Comparison of ENCODE assay signal across 8 cellular contexts in the genomic region with DNA sequence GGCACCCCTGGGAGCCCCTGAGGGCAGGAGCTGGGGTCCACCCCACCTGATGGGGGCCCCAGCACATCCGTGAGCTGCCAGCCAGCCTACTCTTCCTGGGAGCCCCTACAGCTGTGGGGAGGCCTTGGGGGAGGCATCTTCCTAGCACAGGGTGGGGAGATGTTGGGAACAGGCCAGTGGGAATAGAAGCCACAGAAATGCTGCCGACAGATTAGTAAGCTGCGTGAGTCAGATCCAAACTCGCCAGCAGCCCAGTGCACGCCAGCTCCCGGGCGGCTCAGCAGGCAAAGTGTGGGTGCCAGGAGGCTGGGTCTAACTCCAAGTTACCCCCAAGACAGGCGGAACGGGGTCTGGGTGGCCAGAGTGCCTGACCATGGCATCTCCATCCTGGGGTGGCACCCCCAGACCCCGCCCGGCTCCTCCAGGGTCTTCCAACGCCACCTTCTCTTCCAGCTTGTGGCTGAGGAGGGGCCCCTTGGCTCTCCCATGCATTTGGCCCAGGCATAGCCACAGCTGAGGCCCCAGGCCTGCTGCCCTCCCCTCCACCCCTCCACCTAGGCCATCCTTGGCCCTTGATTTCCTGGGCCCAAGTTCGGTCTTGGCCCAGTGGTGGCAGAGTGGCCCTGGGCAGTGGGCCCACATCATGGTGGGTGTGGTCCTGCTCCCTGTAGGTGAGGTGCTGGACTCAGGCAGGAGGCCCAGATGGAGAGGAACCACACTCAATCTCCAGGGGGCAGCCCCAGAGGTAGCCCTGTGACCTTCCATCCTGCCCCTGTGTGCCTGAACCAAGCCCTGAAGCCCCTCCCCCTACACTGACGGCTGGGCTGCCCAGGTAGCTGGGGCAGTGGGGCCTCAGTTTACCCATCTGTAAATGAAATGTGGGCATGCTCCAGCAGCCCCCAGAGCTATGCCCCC. TPM values are rescaled to one million over a fixed set of nuclear protein-coding genes. Genes with fewer than 3 reads are reported as not detected.
DNase-seq lines count a peak whose midpoint lies in the region; ATAC-seq and TF ChIP-seq lines count a peak whose summit lies in the region.

No MANE protein-coding gene starts in this region.

- H3K4me3 ChIP-seq in AG04449 (ENCODE audit: low read depth, low read length) (no peak overlapping the region), mucosa of descending colon (no peak overlapping the region)

- H3K27me3 Mint-ChIP-seq in chondrocyte (ENCODE audit: low read depth) = no peaks in the 10 kb centered on the region
- H3K27me3 Mint-ChIP-seq in effector memory CD8-positive, alpha-beta T cell = peaks cover 8 to 32% of the 10 kb centered on the region in 2 donors

- no peak overlapping the region for H3K4me3 Mint-ChIP-seq in chondrocyte (ENCODE audit: unreplicated experiment)
- no peak overlapping the region for H3K4me3 Mint-ChIP-seq in effector memory CD8-positive, alpha-beta T cell

- POLR2A ChIA-PET in AG04449 (lab: Yijun Ruan, JAX) = interaction anchor here (0.7 kb wide), 1 partner anchor 10 kb away, joined by 3 read pairs; no protein-coding TSS in a partner anchor

- intact Hi-C loops in mucosa of descending colon (cut with DNase I, micrococcal nuclease) = no loop called here

- H3K36me3 Mint-ChIP-seq in chondrocyte (ENCODE audit: low read depth) = no peaks in the 10 kb centered on the region
- no peaks in the 10 kb centered on the region for H3K36me3 Mint-ChIP-seq in effector memory CD8-positive, alpha-beta T cell (ENCODE audit: insufficient read depth)

- TF ChIP-seq CTCF in AG04449 (IDR thresholded peaks at IDR 0.05; ENCODE audit: insufficient read depth, low read length, missing control alignments) (no peak), chondrocyte (IDR thresholded peaks at IDR 0.05) (no peak), mucosa of descending colon (IDR thresholded peaks at IDR 0.05) (no peak), GM13976 (IDR thresholded peaks at IDR 0.05; ENCODE audit: borderline replicate concordance, control extremely low read depth, extremely low read depth, insufficient read depth, missing control alignments) (no peak)

- peak; percentile 86 for DNase-seq in AG04449 (ENCODE audit: low read depth, low spot score)
- DNase-seq in chondrocyte (ENCODE audit: low spot score) = peak; percentile 84
- peak; percentile 34 to 72 (median 34) for DNase-seq in mucosa of descending colon
- no peak for DNase-seq in GM13976 (ENCODE audit: low spot score)
- DNase-seq in stimulated activated CD4-positive, alpha-beta T cell treated with anti-CD3 and anti-CD28 coated beads, Interleukin-2, amount 100 ng/mL, for 24 hours = no peak
- DNase-seq in effector memory CD8-positive, alpha-beta T cell = no peak

- no peaks in the 10 kb centered on the region for H3K9me3 ChIP-seq in mucosa of descending colon

- no peaks in the 10 kb centered on the region for H3K36me3 ChIP-seq in mucosa of descending colon (ENCODE audit: low read depth)

- in situ Hi-C loops in GM13976 (cut with MboI; ENCODE audit: low sequenced_read_pairs, unreplicated experiment) = no loop called here

- peaks cover 8% of the 10 kb centered on the region for H3K4me1 Mint-ChIP-seq in chondrocyte (ENCODE audit: low read depth)
- H3K4me1 Mint-ChIP-seq in effector memory CD8-positive, alpha-beta T cell (ENCODE audit: low read depth in 2 of 2) = no peaks in the 10 kb centered on the region

- no peak for TF ChIP-seq RAD21 in Ishikawa (IDR thresholded peaks at IDR 0.05; ENCODE audit: low read depth)

- ATAC-seq in mucosa of descending colon = peak; percentile 50
- ATAC-seq in HG03108 (IDR thresholded peaks at IDR 0.05; ENCODE audit: unreplicated experiment) = no peak
- ATAC-seq in effector memory CD8-positive, alpha-beta T cell (replicated peaks) = no peak

- CTCF ChIA-PET in AG04449 (lab: Yijun Ruan, JAX) = interaction anchor here (1.1 to 3.5 kb wide), 3 partner anchors 9 to 156 kb away, joined by 3 to 21 read pairs (median 8); no protein-coding TSS in a partner anchor

- no peaks in the 10 kb centered on the region for H3K9me3 Mint-ChIP-seq in chondrocyte (ENCODE audit: low read depth)
- no peaks in the 10 kb centered on the region for H3K9me3 Mint-ChIP-seq in effector memory CD8-positive, alpha-beta T cell

- H3K4me1 ChIP-seq in mucosa of descending colon (ENCODE audit: low read depth) = no peaks in the 10 kb centered on the region

- H3K27ac Mint-ChIP-seq in chondrocyte (ENCODE audit: unreplicated experiment) = peak overlapping the region; percentile 81
- H3K27ac Mint-ChIP-seq in effector memory CD8-positive, alpha-beta T cell = no peak overlapping the region

- peak; percentile 73; the same call in 1 of the 2 replicates for TF ChIP-seq EP300 in Ishikawa (IDR thresholded peaks at IDR 0.05; ENCODE audit: borderline replicate concordance)

TF ChIP-seq in Ishikawa, 13 proteins besides CTCF, POLR2A, EP300 and RAD21:
- TF ChIP-seq TCF12 (IDR thresholded peaks at IDR 0.05; ENCODE audit: low read depth) (peak; percentile 71), TEAD4 (IDR thresholded peaks at IDR 0.05) (peak; percentile 10; the same call in 1 of the 2 replicates), NFIC (IDR thresholded peaks at IDR 0.05) (peak; percentile 78)
- TF ChIP-seq, protein P1, sequence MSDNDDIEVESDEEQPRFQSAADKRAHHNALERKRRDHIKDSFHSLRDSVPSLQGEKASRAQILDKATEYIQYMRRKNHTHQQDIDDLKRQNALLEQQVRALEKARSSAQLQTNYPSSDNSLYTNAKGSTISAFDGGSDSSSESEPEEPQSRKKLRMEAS (IDR thresholded peaks at IDR 0.05) = no peak
TF ChIP-seq in Ishikawa: peak in this region for 3.

RNA-seq across cellular contexts. Expression of a gene that starts 15.4 kb away (rescaled TPM):
- not detected in 3 replicates for total RNA-seq in chondrocyte
- under 1 TPM in 2 of 3 donors, not detected in 1; 0.07 to 0.19 TPM for total RNA-seq in mucosa of descending colon

RNA-seq across cellular contexts. Expression of a gene that starts 25.6 kb away (rescaled TPM):
- total RNA-seq in chondrocyte = not detected in 3 replicates
- total RNA-seq in mucosa of descending colon = 10 to 100 TPM in 1 of 3 donors, 1 to 10 TPM in 2; 3.3 to 13.2 (median 8.1) TPM

RNA-seq across cellular contexts. Expression of a gene that starts 53.0 kb away (rescaled TPM):
- total RNA-seq in chondrocyte = not detected in 3 replicates
- 1 to 10 TPM in 2 of 3 donors, under 1 TPM in 1; 0.22 to 4.1 (median 1.0) TPM for total RNA-seq in mucosa of descending colon

Comparison
In these comparisons a context has a peak if more than half of its experiments do, and no peak if none do; other contexts are left out.
1. DNase-seq: peak in AG04449 (single experiment), chondrocyte (single experiment) and mucosa of descending colon (3 of 3); none in GM13976 (single experiment), stimulated activated CD4-positive, alpha-beta T cell treated with anti-CD3 and anti-CD28 coated beads, Interleukin-2, amount 100 ng/mL, for 24 hours (0 of 2) and effector memory CD8-positive, alpha-beta T cell (0 of 3).